ENCODE assay signal across 8 cellular contexts in genomic region chr21:25396135-25396711, GRCh38.
A peak's percentile ranks its signal among the peaks of the same experiment; 100 is the strongest.
DNase-seq lines count a peak whose midpoint lies in the region; ATAC-seq, FAIRE-seq and TF ChIP-seq lines count a peak whose summit lies in the region.

No MANE protein-coding gene starts in this region.

- H3K4me1 Mint-ChIP-seq in activated CD8-positive, alpha-beta T cell treated with anti-CD3 and anti-CD28 coated beads for 36 hours (ENCODE audit: low read depth) = peaks cover 27% of the 10 kb centered on the region

- intact Hi-C loops in activated CD8-positive, alpha-beta T cell treated with anti-CD3 and anti-CD28 coated beads for 36 hours (cut with micrococcal nuclease) = no loop called here

- H3K27ac Mint-ChIP-seq in activated CD8-positive, alpha-beta T cell treated with anti-CD3 and anti-CD28 coated beads for 36 hours = peak overlapping the region; percentile 84

- in situ Hi-C loops in GM23248 (cut with MboI) = no loop called here

- CTCF ChIA-PET in activated CD8-positive, alpha-beta T cell treated with anti-CD3 and anti-CD28 coated beads for 36 hours (lab: Charles Lee) = interaction anchor here (0.9 to 4.0 kb wide), 4 partner anchors 10 to 112 kb away, joined by 3 to 14 read pairs (median 7); no protein-coding TSS in a partner anchor

- H3K79me2 ChIP-seq in GM23248 (ENCODE audit: insufficient read depth) = no peaks in the 10 kb centered on the region

- H4K20me1 ChIP-seq in GM23248 (ENCODE audit: insufficient read depth) = no peaks in the 10 kb centered on the region

- H3K9me3 ChIP-seq in gastroesophageal sphincter = no peaks in the 10 kb centered on the region
- no peaks in the 10 kb centered on the region for H3K9me3 ChIP-seq in GM23248 (ENCODE audit: low read depth)

- peaks cover 9% of the 10 kb centered on the region for H3K36me3 Mint-ChIP-seq in activated CD8-positive, alpha-beta T cell treated with anti-CD3 and anti-CD28 coated beads for 36 hours (ENCODE audit: low read depth)

- no peaks in the 10 kb centered on the region for H3K4me1 ChIP-seq in gastroesophageal sphincter
- no peaks in the 10 kb centered on the region for H3K4me1 ChIP-seq in GM23248 (ENCODE audit: insufficient read depth)

- no peaks in the 10 kb centered on the region for H3K27me3 ChIP-seq in gastroesophageal sphincter
- no peaks in the 10 kb centered on the region for H3K27me3 ChIP-seq in GM23248 (replicated peaks; ENCODE audit: insufficient read depth)

- H3F3A ChIP-seq in GM23248 (ENCODE audit: insufficient read depth) = no peaks in the 10 kb centered on the region

- H3K27ac ChIP-seq in gastroesophageal sphincter (no peak overlapping the region), GM23248 (no peak overlapping the region)

- TF ChIP-seq EP300 in gastroesophageal sphincter (IDR thresholded peaks at IDR 0.05) = no peak

- H3K9me3 Mint-ChIP-seq in activated CD8-positive, alpha-beta T cell treated with anti-CD3 and anti-CD28 coated beads for 36 hours = peaks cover 1% of the 10 kb centered on the region

- H3K4me2 ChIP-seq in GM23248 (ENCODE audit: unreplicated experiment) = no peak overlapping the region

- peak; percentile 97 for FAIRE-seq in GM19239 (lab: Jason Lieb, UNC)

- H3K9ac ChIP-seq in GM23248 = no peak overlapping the region

- TF ChIP-seq POLR2A in gastroesophageal sphincter (IDR thresholded peaks at IDR 0.05) = no peak

- 60 to 98% methylated on average over 1 to 8 of the region's 8 CpGs for WGBS in gastroesophageal sphincter (ENCODE audit: low coverage in 1 of 2), 2 donors
- 72 to 76% methylated on average over 8 of the region's 8 CpGs for WGBS in GM23248 (ENCODE audit: low coverage in 1 of 2, low lambda C conversion rate in 2 of 2, missing lambda C conversion rate in 2 of 2), 2 experiments

- ATAC-seq in HG02973 (IDR thresholded peaks at IDR 0.05; ENCODE audit: unreplicated experiment) (peak; percentile 82), gastroesophageal sphincter (no peak)
- peak; percentile 96 for ATAC-seq in activated CD8-positive, alpha-beta T cell treated with anti-CD3 and anti-CD28 coated beads for 36 hours

- no peaks in the 10 kb centered on the region for H3K9me2 ChIP-seq in GM23248 (ENCODE audit: insufficient read depth)

- H3K4me3 Mint-ChIP-seq in activated CD8-positive, alpha-beta T cell treated with anti-CD3 and anti-CD28 coated beads for 36 hours = peak overlapping the region; percentile 25

- H3K4me3 ChIP-seq in gastroesophageal sphincter (no peak overlapping the region), GM23248 (no peak overlapping the region)

- H3K27me3 Mint-ChIP-seq in activated CD8-positive, alpha-beta T cell treated with anti-CD3 and anti-CD28 coated beads for 36 hours = no peaks in the 10 kb centered on the region

- DNase-seq in GM19239 (ENCODE audit: insufficient read length, low spot score) = peak; percentile 34
- peak; percentile 91 for DNase-seq in activated CD8-positive, alpha-beta T cell treated with anti-CD3 and anti-CD28 coated beads for 36 hours
- DNase-seq in stimulated activated CD8-positive, alpha-beta memory T cell treated with anti-CD3 and anti-CD28 coated beads, Interleukin-12 subunit alpha, Interleukin-12 subunit beta, amount 100 ng/mL, for 4 hours (ENCODE audit: low read depth) = peak; percentile 18
- no peak for DNase-seq in NCI-H1436 (lab: John Stamatoyannopoulos, UW)
- DNase-seq in GM23248 = no peak
- no peak for DNase-seq in SIG-M5 treated with dmso at 0.1 percent for 504 hours (lab: John Stamatoyannopoulos, UW; ENCODE audit: unreplicated experiment)

- no peak overlapping the region for H2AFZ ChIP-seq in GM23248

- H3K36me3 ChIP-seq in gastroesophageal sphincter = no peaks in the 10 kb centered on the region
- H3K36me3 ChIP-seq in GM23248 (ENCODE audit: low read depth) = no peaks in the 10 kb centered on the region

- no peak for TF ChIP-seq CTCF in activated CD8-positive, alpha-beta T cell treated with anti-CD3 and anti-CD28 coated beads for 36 hours (IDR thresholded peaks at IDR 0.05)
- TF ChIP-seq CTCF in gastroesophageal sphincter (IDR thresholded peaks at IDR 0.05) = no peak

- POLR2A ChIA-PET in activated CD8-positive, alpha-beta T cell treated with anti-CD3 and anti-CD28 coated beads for 36 hours (lab: Charles Lee) = interaction anchor here (0.8 to 2.7 kb wide), 12 partner anchors 24 to 190 kb away, joined by 3 to 11 read pairs (median 4); no protein-coding TSS in a partner anchor

Comparison
In these comparisons a context has a peak if more than half of its experiments do, and no peak if none do; other contexts are left out.
1. DNase-seq: peak in GM19239 (single experiment), activated CD8-positive, alpha-beta T cell treated with anti-CD3 and anti-CD28 coated beads for 36 hours (single experiment) and stimulated activated CD8-positive, alpha-beta memory T cell treated with anti-CD3 and anti-CD28 coated beads, Interleukin-12 subunit alpha, Interleukin-12 subunit beta, amount 100 ng/mL, for 4 hours (single experiment); none in NCI-H1436 (single experiment), GM23248 (single experiment) and SIG-M5 treated with dmso at 0.1 percent for 504 hours (single experiment).